ENCODE assay signal across 17 cellular contexts in the genomic region with DNA sequence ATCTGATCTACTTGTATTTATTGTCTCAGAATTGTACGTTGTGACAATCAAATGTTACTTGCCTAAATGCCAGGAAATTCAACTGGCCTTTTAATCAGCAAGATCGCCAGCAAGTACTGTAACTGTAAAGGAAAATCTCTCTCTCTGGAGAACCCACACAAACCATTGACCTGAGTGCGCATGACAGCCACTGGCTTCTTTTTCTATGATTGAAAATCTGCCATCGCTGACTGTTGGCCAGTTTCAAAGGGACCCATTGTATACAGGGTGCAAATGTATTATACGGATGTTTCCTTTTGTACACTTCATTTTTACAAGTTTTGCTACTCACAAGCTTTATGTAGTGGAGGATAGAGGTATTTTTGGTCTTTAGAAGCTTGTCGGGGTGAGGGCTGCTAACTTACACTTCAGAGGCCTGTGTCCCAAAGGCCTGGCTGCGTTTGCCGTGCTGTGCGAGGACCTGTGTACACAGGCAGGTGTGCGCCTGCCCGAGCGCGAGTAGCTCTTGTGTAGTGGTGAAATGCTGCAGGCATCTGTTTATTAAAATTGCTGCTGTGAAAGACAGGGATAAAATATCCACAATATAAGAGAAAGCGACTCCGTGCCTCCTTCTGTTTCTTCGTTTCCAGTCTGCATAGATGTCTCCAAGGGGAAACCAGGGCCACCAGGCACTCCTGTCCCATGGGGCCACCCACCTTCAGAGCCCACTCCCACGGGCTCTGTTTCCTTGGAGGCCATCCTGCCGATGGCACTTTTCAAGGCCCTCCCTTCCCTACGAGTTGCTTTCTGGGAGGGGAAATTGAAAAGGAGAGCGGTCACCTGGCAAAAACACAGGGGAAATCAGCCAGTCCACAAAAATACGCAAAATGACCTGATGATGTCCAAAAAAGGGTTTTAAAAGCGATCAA. TPM values are rescaled to one million over a fixed set of nuclear protein-coding genes. Genes with fewer than 3 reads are reported as not detected.
DNase-seq lines count a peak whose midpoint lies in the region; ATAC-seq, FAIRE-seq and TF ChIP-seq lines count a peak whose summit lies in the region.
"Had no signal": no experiment of that assay in that cellular context is flagged by ENCODE, and none has a peak within 500 bp of the region (broad histone marks: within the 10 kb centered on the region; RNA-seq: fewer than 3 reads in every experiment).

No MANE protein-coding gene starts in this region.

- CTCF ChIA-PET in K562 (lab: Yijun Ruan, JAX; ENCODE audit: low intra/inter-chr PET ratio) = no interaction called here

- H3K4me3 ChIP-seq in left ventricle myocardium inferior = no peak overlapping the region
- H3K4me3 ChIP-seq in right atrium auricular region = no peak overlapping the region
- no peak overlapping the region for H3K4me3 ChIP-seq in K562
- H3K4me3 ChIP-seq in gastroesophageal sphincter = no peak overlapping the region
- no peak overlapping the region for H3K4me3 ChIP-seq in esophagus muscularis mucosa
- H3K4me3 ChIP-seq: hepatocyte had no signal

- H3K4me2 ChIP-seq in K562 (ENCODE audit: insufficient read depth, low read length) = no peak overlapping the region

- TF ChIP-seq POLR2A in K562 (conservative IDR thresholded peaks at IDR 0.05) (no peak), gastroesophageal sphincter (IDR thresholded peaks at IDR 0.05) (no peak), esophagus muscularis mucosa (IDR thresholded peaks at IDR 0.05; ENCODE audit: low read depth) (no peak)

- no peak overlapping the region for H2AFZ ChIP-seq in K562 (ENCODE audit: low read depth, low read length)
- H2AFZ ChIP-seq: hepatocyte had no signal

- H3K36me3 ChIP-seq in left ventricle myocardium inferior (peaks cover 16% of the 10 kb centered on the region), right atrium auricular region (peaks cover 18% of the 10 kb centered on the region), K562 (ENCODE audit: control insufficient read depth, insufficient read depth, low read length) (peaks cover 11% of the 10 kb centered on the region; the same call in 1 of the 3 replicates), gastroesophageal sphincter (peaks cover 0 to 27% of the 10 kb centered on the region in 2 donors), esophagus muscularis mucosa (peaks cover 6 to 26% (median 21%) of the 10 kb centered on the region in 4 donors)

- BruUV-seq in K562 (replicated peaks; lab: Mats Ljungman, UMichigan) = no TSS peak

- FAIRE-seq in K562 (lab: Jason Lieb, UNC) = no peak
- FAIRE-seq: urothelium cell line had no signal

- H3K9ac ChIP-seq in K562 (ENCODE audit: insufficient read depth in 1 of 2, low read depth in 2 of 2, low read length in 2 of 2) = 0 out of 4 replicates have a peak overlapping the region, but pooled peaks of 1 of the 2 experiments have one; percentile 41

- 57% methylated on average over 22 of the region's 22 CpGs for WGBS in K562 (ENCODE audit: insufficient coverage, low coverage, missing lambda C conversion rate)
- 81 to 90% methylated on average over 7 to 22 of the region's 22 CpGs for WGBS in gastroesophageal sphincter (ENCODE audit: low coverage in 1 of 2), 2 donors
- 82% methylated on average over 22 of the region's 22 CpGs for WGBS in esophagus muscularis mucosa

- H3K27ac ChIP-seq in left ventricle myocardium inferior (replicated peaks) = peak overlapping the region; percentile 22
- no peak overlapping the region for H3K27ac ChIP-seq in right atrium auricular region
- H3K27ac ChIP-seq in K562 (ENCODE audit: extremely low read depth, low read depth, low read length) = no peak overlapping the region
- H3K27ac ChIP-seq in gastroesophageal sphincter = no peak overlapping the region
- H3K27ac ChIP-seq in esophagus muscularis mucosa (replicated peaks in 1 of 4) = no peak overlapping the region
- H3K27ac ChIP-seq: hepatocyte had no signal

- H3K9me1 ChIP-seq in K562 (ENCODE audit: control insufficient read depth, insufficient read depth, low read length) = no peaks in the 10 kb centered on the region

- no peaks in the 10 kb centered on the region for H3K27me3 ChIP-seq in left ventricle myocardium inferior (ENCODE audit: low read depth)
- H3K27me3 ChIP-seq in right atrium auricular region = no peaks in the 10 kb centered on the region
- peaks cover 0 to 8% of the 10 kb centered on the region in 2 experiments; a peak in 2 of 5 replicates for H3K27me3 ChIP-seq in K562 (ENCODE audit: control insufficient read depth in 2 of 2, insufficient read depth in 2 of 2, low read length in 2 of 2)
- no peaks in the 10 kb centered on the region for H3K27me3 ChIP-seq in gastroesophageal sphincter
- H3K27me3 ChIP-seq in esophagus muscularis mucosa = no peaks in the 10 kb centered on the region
- H3K27me3 ChIP-seq: hepatocyte had no signal

- H3K4me1 ChIP-seq in left ventricle myocardium inferior (peaks cover 33% of the 10 kb centered on the region), right atrium auricular region (peaks cover 0 to 23% of the 10 kb centered on the region in 2 donors), K562 (replicated peaks in 1 of 2; ENCODE audit: control insufficient read depth in 2 of 2, insufficient read depth in 2 of 2, low read length in 2 of 2) (peaks cover 0 to 52% of the 10 kb centered on the region in 2 experiments; a peak in 3 of 5 replicates), gastroesophageal sphincter (peaks cover 0 to 13% (median 0%) of the 10 kb centered on the region in 3 donors), esophagus muscularis mucosa (peaks cover 4 to 8% (median 7%) of the 10 kb centered on the region in 4 donors)

- H3K79me2 ChIP-seq in K562 (ENCODE audit: control insufficient read depth, insufficient read depth, low read length) = no peaks in the 10 kb centered on the region
- H3K79me2 ChIP-seq: hepatocyte had no signal

- TF ChIP-seq EP300 in K562 (IDR thresholded peaks at IDR 0.05; ENCODE audit: low read length) = no peak
- TF ChIP-seq EP300 in gastroesophageal sphincter (IDR thresholded peaks at IDR 0.05) = no peak
- TF ChIP-seq EP300 in esophagus muscularis mucosa (IDR thresholded peaks at IDR 0.05) = no peak

- DNase-seq in left ventricle myocardium inferior = no peak
- no peak for DNase-seq in right atrium auricular region (ENCODE audit: low spot score)
- no peak for DNase-seq in K562 (ENCODE audit: extremely low read depth in 1 of 4, low spot score in 3 of 4)
- DNase-seq in left lobe of liver (ENCODE audit: low spot score) = no peak
- DNase-seq in esophagus muscularis mucosa (ENCODE audit: extremely low spot score) = no peak
- DNase-seq in posterior vena cava (ENCODE audit: low spot score) = no peak
- DNase-seq: CD4-positive, CD25-positive, alpha-beta regulatory T cell; effector CD4-positive, alpha-beta T cell; IMR-90; MM.1S; NCI-H187; stimulated activated naive CD4-positive, alpha-beta T cell treated with Interleukin-2 at 50 U/mL for 16 hours had no signal

- ATAC-seq in K562 = no peak
- peak; percentile 21 for ATAC-seq in left lobe of liver
- no peak for ATAC-seq in GM21526 (IDR thresholded peaks at IDR 0.05; ENCODE audit: low FRiP score, unreplicated experiment)
- no peak for ATAC-seq in gastroesophageal sphincter
- ATAC-seq: Panc1 had no signal

- no peak for TF ChIP-seq RAD21 in K562 (CRISPR knock-in tag; conservative IDR thresholded peaks at IDR 0.05 in 1 of 2, IDR thresholded peaks at IDR 0.05 in 1 of 2)

- TF ChIP-seq CTCF in left ventricle myocardium inferior (IDR thresholded peaks at IDR 0.05; ENCODE audit: borderline replicate concordance) = no peak
- TF ChIP-seq CTCF in right atrium auricular region (IDR thresholded peaks at IDR 0.05) = no peak
- TF ChIP-seq CTCF in K562 (IDR thresholded peaks at IDR 0.05 in 2 of 3, conservative IDR thresholded peaks at IDR 0.05 in 1 of 3; ENCODE audit: insufficient read depth in 2 of 3, low read depth in 1 of 3, low read length in 3 of 3) = no peak
- no peak for TF ChIP-seq CTCF in gastroesophageal sphincter (IDR thresholded peaks at IDR 0.05)
- TF ChIP-seq CTCF in esophagus muscularis mucosa (IDR thresholded peaks at IDR 0.05) = no peak

- POLR2A ChIA-PET in K562 (lab: Yijun Ruan, JAX) = interaction anchor here (0.6 to 1.2 kb wide), 2 partner anchors 10 to 267 kb away, joined by 3 to 4 read pairs; no protein-coding TSS in a partner anchor

- intact Hi-C loops in left ventricle myocardium inferior (cut with micrococcal nuclease) (no loop called here), K562 (cut with micrococcal nuclease) (no loop called here), esophagus muscularis mucosa (cut with DNase I) (no loop called here), posterior vena cava (cut with DNase I) (loop anchor here in 1 of 2 donors (10.0 kb wide), 1 partner anchor 62 kb away; no protein-coding TSS in a partner anchor)

- in situ Hi-C loops in K562 (cut with MboI) = no loop called here

- H4K20me1 ChIP-seq in K562 (replicated peaks; ENCODE audit: control insufficient read depth, insufficient read depth, low read length) = no peaks in the 10 kb centered on the region; the same call in 1 of the 2 replicates

- no peaks in the 10 kb centered on the region for H3K9me3 ChIP-seq in left ventricle myocardium inferior (replicated peaks)
- H3K9me3 ChIP-seq in right atrium auricular region = no peaks in the 10 kb centered on the region
- H3K9me3 ChIP-seq in K562 (replicated peaks; ENCODE audit: control insufficient read depth, insufficient read depth, low read depth, low read length) = no peaks in the 10 kb centered on the region
- no peaks in the 10 kb centered on the region for H3K9me3 ChIP-seq in gastroesophageal sphincter
- no peaks in the 10 kb centered on the region for H3K9me3 ChIP-seq in esophagus muscularis mucosa

RNA-seq across cellular contexts. Expression of gene TRAPPC10, which starts 25.3 kb away (rescaled TPM):
- total RNA-seq in left ventricle myocardium inferior (21.4 TPM), right atrium auricular region (10 to 100 TPM; 18.2 to 19.7 TPM), K562 (2014; rRNA removed) (18.6 and 26.0 TPM in 2 replicates), K562 (2014; rRNA removed; fragmentation: Illumina TruSeq; extraction: Trizol) (31.0 and 32.8 TPM in 2 replicates), K562 (2015; rRNA removed; fragmentation: Illumina TruSeq; extraction: Trizol) (27.3 and 30.0 TPM in 2 replicates), K562 (2021) (33.8 and 40.5 TPM in 2 replicates), left lobe of liver (21.2 TPM), gastroesophageal sphincter (10 to 100 TPM; 17.8 to 58.1 (median 32.4) TPM), esophagus muscularis mucosa (10 to 100 TPM; 14.5 to 35.2 (median 20.5) TPM), posterior vena cava (10 to 100 TPM; 26.7 to 30.3 TPM)
- 206 and 248 TPM in 2 replicates for total RNA-seq in K562 (2011; cell fraction: chromatin; rRNA removed; ENCODE audit: low replicate concordance)
- total RNA-seq in K562 (2011; cell fraction: nucleolus; rRNA removed) = 84.7 and 101 TPM in 2 replicates
- total RNA-seq in K562 (2011; cell fraction: nucleoplasm; rRNA removed) = 136 and 156 TPM in 2 replicates
- polyA plus RNA-seq in K562 (2011; rRNA removed) (24.3 and 25.4 TPM in 2 replicates), K562 (2014; fragmentation: Illumina TruSeq; extraction: Trizol) (27.5 and 28.9 TPM in 2 replicates), K562 (2014; fragmentation: Nextera tagmentation; extraction: Ambion mirVana) (1 to 10 TPM; 1.1 to 1.3 TPM), K562 (2014; rRNA removed) (20.4 and 21.5 TPM in 2 replicates)
- polyA plus RNA-seq in K562 (2011; cell fraction: cytosol; rRNA removed) = 15.0 and 18.0 TPM in 2 replicates
- 90.3 and 102 TPM in 2 replicates for polyA plus RNA-seq in K562 (2011; cell fraction: nucleus; rRNA removed)
- 22.2 and 26.6 TPM in 2 replicates for polyA plus RNA-seq in K562 (2012)
- polyA minus RNA-seq in K562 (2011; rRNA and poly(A)+ RNA removed) = 31.9 and 33.4 TPM in 2 replicates
- polyA minus RNA-seq in K562 (2011; cell fraction: cytosol; rRNA and poly(A)+ RNA removed) = 13.8 and 16.4 TPM in 2 replicates
- 27.6 and 38.5 TPM in 2 replicates for polyA minus RNA-seq in K562 (2011; cell fraction: nucleus; rRNA and poly(A)+ RNA removed)
